In genomic region chr10:101073631-101074030, GRCh38 we compare ENCODE assay signal across 22 cellular contexts. TPM values are rescaled to one million over a fixed set of nuclear protein-coding genes. Genes with fewer than 3 reads are reported as not detected.
"Had no signal": no experiment of that assay in that cellular context is flagged by ENCODE, and none has a peak within 500 bp of the region (broad histone marks: within the 10 kb centered on the region; RNA-seq: fewer than 3 reads in every experiment).

No MANE protein-coding gene starts in this region.

- ATAC-seq: activated naive CD8-positive, alpha-beta T cell treated with anti-CD3 and anti-CD28 coated beads, Interleukin-2, amount 50 U/mL, for 24 hours; left cardiac atrium; naive thymus-derived CD8-positive, alpha-beta T cell; T-cell had no signal

- DNase-seq: activated CD4-positive, alpha-beta T cell treated with anti-CD3 and anti-CD28 coated beads for 4 hours; activated naive CD4-positive, alpha-beta T cell treated with Interleukin-2 at 50 U/mL for 16 hours; activated naive CD8-positive, alpha-beta T cell treated with anti-CD3 and anti-CD28 coated beads, Interleukin-2, amount 50 U/mL, for 24 hours; colonic mucosa; effector memory CD4-positive, alpha-beta T cell; immature natural killer cell; left cardiac atrium; mammary epithelial cell; mucosa of descending colon; stimulated activated CD4-positive, alpha-beta T cell treated with anti-CD3 and anti-CD28 coated beads, Interleukin-15, amount 100 ng/mL, for 24 hours; stimulated activated CD4-positive, alpha-beta T cell treated with anti-CD3 and anti-CD28 coated beads, Interleukin-4, amount 100 ng/mL, for 24 hours; T-cell; T1000 had no signal

- H3K4me1 ChIP-seq: ascending aorta, colonic mucosa had no signal

- H3K36me3 ChIP-seq: ascending aorta, colonic mucosa, upper lobe of left lung had no signal

- H3K27me3 ChIP-seq: ascending aorta had no signal

- H3K9me3 ChIP-seq: ascending aorta, colonic mucosa, mucosa of descending colon, upper lobe of left lung had no signal

- H3K4me3 ChIP-seq: ascending aorta, colonic mucosa, mucosa of descending colon, upper lobe of left lung had no signal

- H3K27ac ChIP-seq: ascending aorta, colonic mucosa, epithelial cell of prostate, upper lobe of left lung had no signal

RNA-seq across cellular contexts. Expression of gene KAZALD1, which starts 11.8 kb away (rescaled TPM):
- total RNA-seq: naive thymus-derived CD8-positive, alpha-beta T cell had no signal
- polyA plus RNA-seq: immature natural killer cell; naive thymus-derived CD8-positive, alpha-beta T cell had no signal

RNA-seq across cellular contexts. Expression of gene TLX1, which starts 57.5 kb away (rescaled TPM):
- total RNA-seq: activated T-helper 1 cell treated with anti-CD3 and anti-CD28 coated beads, Interleukin-12 subunit alpha, Interleukin-12 subunit beta, Interleukin-2, Interleukin-4 antibody, amounts not matched to agents 30 ng/mL and 10 ng/mL and 1 ng/mL, durations not matched to agents 14 hours and 24 hours and 36 hours; ascending aorta; cardiac septum; mammary epithelial cell; naive thymus-derived CD8-positive, alpha-beta T cell; osteocyte; renal cortical epithelial cell; T-cell; temporal lobe; upper lobe of left lung had no signal
- polyA plus RNA-seq: immature natural killer cell; mammary epithelial cell; naive thymus-derived CD8-positive, alpha-beta T cell had no signal
